12 cellular contexts compared by ENCODE assay signal in genomic region chr18:51342815-51343214, GRCh38.
DNase-seq lines count a peak whose midpoint lies in the region; ATAC-seq, FAIRE-seq and TF ChIP-seq lines count a peak whose summit lies in the region.
"Had no signal": no experiment of that assay in that cellular context is flagged by ENCODE, and none has a peak within 500 bp of the region (broad histone marks: within the 10 kb centered on the region; RNA-seq: fewer than 3 reads in every experiment).

No MANE protein-coding gene starts in this region.

- H3K14ac ChIP-seq in IMR-90 (replicated peaks; ENCODE audit: low read depth, low read length), result no peak overlapping the region

- H3K9me3 ChIP-seq in IMR-90 (ENCODE audit: control insufficient read depth, insufficient read depth, low read length), result peaks cover 11% of the 10 kb centered on the region; the same call in 1 of the 2 replicates
- H3K9me3 ChIP-seq in K562 (replicated peaks; ENCODE audit: control insufficient read depth, insufficient read depth, low read depth, low read length), result no peaks in the 10 kb centered on the region
- H3K9me3 ChIP-seq in transverse colon, result no peaks in the 10 kb centered on the region
- H3K9me3 ChIP-seq: SJCRH30 had no signal

- TF ChIP-seq CTCF in IMR-90 (conservative IDR thresholded peaks at IDR 0.05; ENCODE audit: low read depth, low read length) (no peak), K562 (IDR thresholded peaks at IDR 0.05 in 2 of 3, conservative IDR thresholded peaks at IDR 0.05 in 1 of 3; ENCODE audit: insufficient read depth in 2 of 3, low read depth in 1 of 3, low read length in 3 of 3) (no peak), transverse colon (IDR thresholded peaks at IDR 0.05) (no peak)

- H3K23ac ChIP-seq in IMR-90 (ENCODE audit: low read depth, low read length), result no peak overlapping the region

- no peak overlapping the region for H4K8ac ChIP-seq in IMR-90 (ENCODE audit: low read depth in 2 of 2, low read length in 2 of 2)

- no peak overlapping the region for H2BK5ac ChIP-seq in IMR-90 (ENCODE audit: low read depth, low read length, poor library complexity, severe bottlenecking)

- H2BK15ac ChIP-seq in IMR-90 (ENCODE audit: low read depth, low read length), result no peak overlapping the region

- BruUV-seq in IMR-90 (replicated peaks; lab: Mats Ljungman, UMichigan), result no TSS peak
- BruUV-seq in K562 (replicated peaks; lab: Mats Ljungman, UMichigan), result no TSS peak

- ATAC-seq in IMR-90 (ENCODE audit: low read depth) (no peak), K562 (no peak), HG03196 (IDR thresholded peaks at IDR 0.05; ENCODE audit: unreplicated experiment) (no peak)

- POLR2A ChIA-PET in IMR-90 (lab: Charles Lee; ENCODE audit: unreplicated experiment), result no interaction called here
- POLR2A ChIA-PET in K562 (lab: Yijun Ruan, JAX), result no interaction called here

- H3K9ac ChIP-seq in IMR-90 (ENCODE audit: low read depth, low read length) (no peak overlapping the region), K562 (ENCODE audit: insufficient read depth in 1 of 2, low read depth in 2 of 2, low read length in 2 of 2) (no peak overlapping the region)

- no peaks in the 10 kb centered on the region for H3K79me1 ChIP-seq in IMR-90 (ENCODE audit: low read depth in 1 of 2, low read length in 2 of 2)

- in situ Hi-C loops in IMR-90 (cut with MboI; ENCODE audit: low sequenced_read_pairs), result no loop called here
- in situ Hi-C loops in K562 (cut with MboI), result no loop called here
- in situ Hi-C loops in transverse colon (cut with MboI; ENCODE audit: low pct_ligation_motif_present in 1 of 4, low pct_unique_long_range_greater_than_20kb in 1 of 4, low sequenced_read_pairs in 3 of 4), result no loop called here

- CTCF ChIA-PET in IMR-90 (lab: Yijun Ruan, JAX), result no interaction called here
- CTCF ChIA-PET in K562 (lab: Yijun Ruan, JAX; ENCODE audit: low intra/inter-chr PET ratio), result no interaction called here

- dilution Hi-C loops in IMR-90 (cut with HindIII; ENCODE audit: low sequenced_read_pairs, unreplicated experiment), result no loop called here

- H2AFZ ChIP-seq in IMR-90 (replicated peaks; ENCODE audit: low read length, poor library complexity), result no peak overlapping the region
- H2AFZ ChIP-seq in K562 (ENCODE audit: low read depth, low read length), result no peak overlapping the region

- H3K9me1 ChIP-seq in IMR-90 (ENCODE audit: insufficient read depth, low read length) (no peaks in the 10 kb centered on the region), K562 (ENCODE audit: control insufficient read depth, insufficient read depth, low read length) (no peaks in the 10 kb centered on the region)

- H3K36me3 ChIP-seq in IMR-90 (ENCODE audit: control insufficient read depth, insufficient read depth, low read length), result no peaks in the 10 kb centered on the region
- H3K36me3 ChIP-seq in K562 (ENCODE audit: control insufficient read depth, insufficient read depth, low read length), result no peaks in the 10 kb centered on the region
- H3K36me3 ChIP-seq in transverse colon, result no peaks in the 10 kb centered on the region
- H3K36me3 ChIP-seq: SJCRH30 had no signal

- H3K4me2 ChIP-seq in IMR-90 (ENCODE audit: low read depth, low read length) (no peak overlapping the region), K562 (ENCODE audit: insufficient read depth, low read length) (no peak overlapping the region)

- no peak overlapping the region for H3K4ac ChIP-seq in IMR-90 (ENCODE audit: low read depth, low read length)

- H4K20me1 ChIP-seq in IMR-90 (ENCODE audit: insufficient read depth, low read length), result no peaks in the 10 kb centered on the region
- H4K20me1 ChIP-seq in K562 (replicated peaks; ENCODE audit: control insufficient read depth, insufficient read depth, low read length), result no peaks in the 10 kb centered on the region

- H2BK120ac ChIP-seq in IMR-90 (ENCODE audit: low read depth, low read length), result no peak overlapping the region

- no peak overlapping the region for H4K5ac ChIP-seq in IMR-90 (ENCODE audit: low read depth, low read length)

- intact Hi-C loops in IMR-90 (cut with micrococcal nuclease) (no loop called here), K562 (cut with micrococcal nuclease) (no loop called here), transverse colon (cut with DNase I; ENCODE audit: low total_unique reads) (no loop called here)

- no peaks in the 10 kb centered on the region for H3K79me2 ChIP-seq in K562 (ENCODE audit: control insufficient read depth, insufficient read depth, low read length)

- no peak for TF ChIP-seq POLR2A in IMR-90 (IDR thresholded peaks at IDR 0.05; ENCODE audit: low read depth, low read length)
- TF ChIP-seq POLR2A in K562 (conservative IDR thresholded peaks at IDR 0.05), result no peak
- TF ChIP-seq POLR2A in transverse colon (IDR thresholded peaks at IDR 0.05), result no peak

- TF ChIP-seq RAD21 in IMR-90 (IDR thresholded peaks at IDR 0.05; ENCODE audit: low read length) (no peak), K562 (CRISPR knock-in tag; conservative IDR thresholded peaks at IDR 0.05 in 1 of 2, IDR thresholded peaks at IDR 0.05 in 1 of 2) (no peak)

- H2AK5ac ChIP-seq in IMR-90 (ENCODE audit: low read depth, low read length), result no peak overlapping the region

- no peak overlapping the region for H2BK20ac ChIP-seq in IMR-90 (ENCODE audit: low read depth, low read length)

- H3K4me1 ChIP-seq in IMR-90 (ENCODE audit: control insufficient read depth, insufficient read depth, low read length) (no peaks in the 10 kb centered on the region), K562 (replicated peaks in 1 of 2; ENCODE audit: control insufficient read depth in 2 of 2, insufficient read depth in 2 of 2, low read length in 2 of 2) (no peaks in the 10 kb centered on the region), transverse colon (no peaks in the 10 kb centered on the region)
- H3K4me1 ChIP-seq: SJCRH30 had no signal

- TF ChIP-seq EP300 in K562 (IDR thresholded peaks at IDR 0.05; ENCODE audit: low read length) (no peak), transverse colon (IDR thresholded peaks at IDR 0.05; ENCODE audit: low read depth) (no peak)

- no peak overlapping the region for H3K27ac ChIP-seq in IMR-90 (ENCODE audit: insufficient read depth, low read length)
- H3K27ac ChIP-seq in K562 (ENCODE audit: extremely low read depth, low read depth, low read length), result no peak overlapping the region
- H3K27ac ChIP-seq in transverse colon, result no peak overlapping the region
- H3K27ac ChIP-seq: SJCRH30 had no signal

- DNase-seq in ELR (ENCODE audit: low read depth), result peak; percentile 33
- DNase-seq in IMR-90, result peak; percentile 1
- DNase-seq in K562 (ENCODE audit: extremely low read depth in 1 of 4, low spot score in 3 of 4), result peak in 1 of 4 experiments; percentile 5
- DNase-seq in skeletal muscle cell (ENCODE audit: low read depth), result peak; percentile 16
- DNase-seq in transverse colon, result no peak
- DNase-seq in NCI-H1105 treated with DMSO at 0.1 percent for 48 hours (lab: John Stamatoyannopoulos, UW), result no peak
- DNase-seq: activated CD4-positive, alpha-beta T cell treated with anti-CD3 and anti-CD28 coated beads, Interleukin-2, amount 10 ng/mL, durations not matched to agents 24 days and 14 days; aorta; DMS79 treated with DMSO at 0.1 percent for 48 hours; NCI-H2227 treated with DMSO at 0.1 percent for 48 hours; SJCRH30 had no signal

- no peak overlapping the region for H2AK9ac ChIP-seq in IMR-90 (replicated peaks; ENCODE audit: low read depth, low read length, poor library complexity)

- H3K4me3 ChIP-seq in IMR-90 (ENCODE audit: insufficient read depth, low read depth, low read length) (no peak overlapping the region), K562 (no peak overlapping the region), skeletal muscle cell (ENCODE audit: low read depth, low read length) (no peak overlapping the region), transverse colon (no peak overlapping the region)
- H3K4me3 ChIP-seq: SJCRH30 had no signal

- no peak overlapping the region for H3K18ac ChIP-seq in IMR-90 (ENCODE audit: low read depth, low read length)

- H3K27me3 ChIP-seq in IMR-90 (ENCODE audit: control insufficient read depth, insufficient read depth, low read length) (no peaks in the 10 kb centered on the region), K562 (ENCODE audit: control insufficient read depth in 2 of 2, insufficient read depth in 2 of 2, low read length in 2 of 2) (no peaks in the 10 kb centered on the region), transverse colon (no peaks in the 10 kb centered on the region)
- H3K27me3 ChIP-seq: SJCRH30 had no signal

- no peak overlapping the region for H4K91ac ChIP-seq in IMR-90 (ENCODE audit: insufficient read depth, low read depth, low read length)

- FAIRE-seq in K562 (lab: Jason Lieb, UNC), result no peak

- no peak overlapping the region for H3K56ac ChIP-seq in IMR-90 (ENCODE audit: extremely low read depth, insufficient read depth, low read length)

TF ChIP-seq in IMR-90, 13 proteins besides CTCF, POLR2A, EP300 and RAD21 (continues in another document):
- TF ChIP-seq CEBPB (IDR thresholded peaks at IDR 0.05; ENCODE audit: low read depth, low read length) (no peak), SMC3 (IDR thresholded peaks at IDR 0.05; ENCODE audit: low read depth, low read length) (no peak), MAZ (IDR thresholded peaks at IDR 0.05; ENCODE audit: borderline replicate concordance, low read depth, low read length) (no peak), MAFK (IDR thresholded peaks at IDR 0.05; ENCODE audit: low read depth, low read length) (no peak), BHLHE40 (IDR thresholded peaks at IDR 0.05; ENCODE audit: low read depth, low read length) (no peak), CHD1 (IDR thresholded peaks at IDR 0.05; ENCODE audit: low read depth, low read length) (no peak), RFX5 (IDR thresholded peaks at IDR 0.05; ENCODE audit: low read depth, low read length) (no peak), MXI1 (IDR thresholded peaks at IDR 0.05; ENCODE audit: borderline replicate concordance, low read depth, low read length) (no peak), RCOR1 (IDR thresholded peaks at IDR 0.05; ENCODE audit: insufficient replicate concordance, low read length) (no peak)

TF ChIP-seq in K562, 482 proteins besides CTCF, POLR2A, EP300 and RAD21 (continues in another document):
- TF ChIP-seq FOXM1 (IDR thresholded peaks at IDR 0.05; ENCODE audit: low read depth) (no peak), FOXM1 (CRISPR knock-in tag; IDR thresholded peaks at IDR 0.05; ENCODE audit: low read depth) (no peak), PRPF4 (IDR thresholded peaks at IDR 0.05; ENCODE audit: insufficient read depth, low read depth, low read length, poor library complexity, severe bottlenecking) (no peak)

Comparison
In these comparisons a context has a peak if more than half of its experiments do, and no peak if none do; other contexts are left out.
1. DNase-seq: peak in ELR (single experiment), IMR-90 (single experiment) and skeletal muscle cell (single experiment); none in transverse colon (single experiment) and NCI-H1105 treated with DMSO at 0.1 percent for 48 hours (single experiment).